Comparison of ENCODE assay signal across 8 cellular contexts in the genomic region with DNA sequence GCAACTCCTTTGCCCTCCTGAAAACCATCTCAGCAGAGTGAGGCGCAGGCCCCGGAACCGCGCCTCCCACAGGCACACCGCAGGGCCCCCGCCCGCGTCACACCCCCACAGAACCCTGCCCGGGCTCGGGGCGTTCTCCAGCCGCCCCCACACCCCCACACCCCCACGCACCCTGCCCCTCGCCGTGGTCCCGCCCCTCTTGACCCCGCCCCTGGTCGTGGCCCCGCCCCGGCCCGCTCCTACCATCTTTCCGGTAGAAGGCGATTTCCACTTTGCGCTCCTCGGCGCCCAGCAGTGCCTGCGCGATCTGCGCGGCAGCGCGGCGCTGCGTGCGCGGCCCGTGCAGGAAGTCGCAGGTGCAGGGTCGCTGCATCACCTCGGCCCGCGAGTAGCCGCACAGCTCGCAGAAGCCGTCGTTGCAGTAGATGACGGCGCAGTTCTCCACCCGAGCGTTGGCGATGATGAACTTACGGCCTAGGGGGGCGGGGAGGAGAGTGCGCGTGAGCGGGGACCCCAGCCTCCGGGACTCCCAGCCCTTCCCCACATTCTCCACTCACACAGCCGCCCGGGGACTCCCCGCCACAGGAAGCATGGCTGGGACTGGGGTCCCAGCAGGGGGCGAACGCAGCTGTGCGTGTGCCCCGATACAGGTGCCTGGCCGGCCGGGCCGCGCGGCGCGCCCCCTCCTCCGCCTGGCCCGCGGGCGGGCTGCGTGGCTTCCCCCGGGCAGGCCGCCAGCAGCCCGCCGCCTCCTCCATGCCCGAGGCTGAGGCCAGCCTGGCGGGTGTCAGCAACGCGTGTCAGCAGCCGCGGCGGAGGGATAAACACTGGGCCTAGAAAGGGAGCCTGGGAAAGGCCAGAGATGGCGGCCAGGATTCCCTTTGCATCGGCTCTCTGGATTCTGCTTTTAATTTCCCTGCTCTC. TPM values are rescaled to one million over a fixed set of nuclear protein-coding genes. Genes with fewer than 3 reads are reported as not detected.
DNase-seq lines count a peak whose midpoint lies in the region; ATAC-seq and TF ChIP-seq lines count a peak whose summit lies in the region.

No MANE protein-coding gene starts in this region.

- H3K36me3 ChIP-seq in hepatocyte (replicated peaks; ENCODE audit: insufficient read depth, low read depth), result no peaks in the 10 kb centered on the region

- H3K4me1 Mint-ChIP-seq in activated naive CD8-positive, alpha-beta T cell (ENCODE audit: low read depth), result peaks cover 27% of the 10 kb centered on the region

- H3K27me3 ChIP-seq in hepatocyte, result peaks cover 9% of the 10 kb centered on the region

- ATAC-seq in HG03521 (IDR thresholded peaks at IDR 0.05; ENCODE audit: unreplicated experiment), result peak; percentile 65
- ATAC-seq in HG02884 (IDR thresholded peaks at IDR 0.05; ENCODE audit: unreplicated experiment), result no peak

- no peaks in the 10 kb centered on the region for H3K79me2 ChIP-seq in hepatocyte

- no peaks in the 10 kb centered on the region for H4K20me1 ChIP-seq in hepatocyte (ENCODE audit: insufficient read depth, poor library complexity, severe bottlenecking)

- peak overlapping the region; percentile 86 for H3K4me3 Mint-ChIP-seq in activated naive CD8-positive, alpha-beta T cell

- peak; percentile 49 for TF ChIP-seq POLR2A in GM19099 (IDR thresholded peaks at IDR 0.05; ENCODE audit: extremely low read depth, insufficient read length, low read depth)

- no peaks in the 10 kb centered on the region for H3K9me2 ChIP-seq in hepatocyte (replicated peaks; ENCODE audit: insufficient read depth)

- peak overlapping the region; percentile 95 for H3K4me2 ChIP-seq in hepatocyte

- peaks cover 6% of the 10 kb centered on the region for H3K27me3 Mint-ChIP-seq in activated naive CD8-positive, alpha-beta T cell

- peak overlapping the region; percentile 50 for H3K27ac Mint-ChIP-seq in activated naive CD8-positive, alpha-beta T cell

- H2AFZ ChIP-seq in hepatocyte, result no peak overlapping the region

- H3K9me3 Mint-ChIP-seq in activated naive CD8-positive, alpha-beta T cell (ENCODE audit: low read depth), result no peaks in the 10 kb centered on the region

- H3K27ac ChIP-seq in hepatocyte (no peak overlapping the region), skin epidermis (peak overlapping the region in 9 of 21 experiments; percentile 26 to 71 (median 58))

- H3K4me3 ChIP-seq in hepatocyte (peak overlapping the region; percentile 45), skin epidermis (peak overlapping the region; percentile 16 to 45 (median 31))

- peaks cover 72% of the 10 kb centered on the region for H3K4me1 ChIP-seq in hepatocyte (ENCODE audit: insufficient read depth)

- no peaks in the 10 kb centered on the region for H3K9me3 ChIP-seq in hepatocyte (ENCODE audit: low read depth)

- DNase-seq in Ammon's horn (ENCODE audit: low spot score) (peak; percentile 49), SHP77 treated with DMSO at 0.1 percent for 48 hours (lab: John Stamatoyannopoulos, UW) (peak; percentile 28), hepatocyte (ENCODE audit: low spot score) (peak; percentile 72)

- TF ChIP-seq CTCF in hepatocyte (IDR thresholded peaks at IDR 0.05; ENCODE audit: poor library complexity), result peak; percentile 33

- H3K36me3 Mint-ChIP-seq in activated naive CD8-positive, alpha-beta T cell, result no peaks in the 10 kb centered on the region

- 2% methylated on average over 64 of the region's 89 CpGs for WGBS in hepatocyte (ENCODE audit: low lambda C conversion rate, missing lambda C conversion rate)

RNA-seq across cellular contexts. Expression of a gene that starts 3.4 kb away (rescaled TPM):
- 8.4 and 9.4 TPM in 2 replicates for total RNA-seq in hepatocyte
- polyA plus RNA-seq in hepatocyte, result 9.1 and 11.3 TPM in 2 replicates

RNA-seq across cellular contexts. Expression of a gene that starts 16.1 kb away (rescaled TPM):
- total RNA-seq in hepatocyte, result 8.1 and 9.8 TPM in 2 replicates
- 15.3 and 17.4 TPM in 2 replicates for polyA plus RNA-seq in hepatocyte

RNA-seq across cellular contexts. Expression of a gene that starts 49.6 kb away (rescaled TPM):
- 0.64 and 0.80 TPM in 2 replicates for total RNA-seq in hepatocyte
- 2.4 and 13.2 TPM in 2 replicates for polyA plus RNA-seq in hepatocyte

RNA-seq across cellular contexts. Expression of a gene that starts 53.5 kb away (rescaled TPM):
- 22.6 and 24.4 TPM in 2 replicates for total RNA-seq in hepatocyte
- 32.6 and 41.2 TPM in 2 replicates for polyA plus RNA-seq in hepatocyte
